ENCODE assay signal across 1 cellular context in genomic region chr10:1597370-1598146, GRCh38.
TF ChIP-seq lines count a peak whose summit lies in the region.

No MANE protein-coding gene starts in this region.

TF ChIP-seq in HepG2, 621 proteins besides CTCF, POLR2A, EP300 and RAD21 (continued from another document):
- TF ChIP-seq, protein P1, sequence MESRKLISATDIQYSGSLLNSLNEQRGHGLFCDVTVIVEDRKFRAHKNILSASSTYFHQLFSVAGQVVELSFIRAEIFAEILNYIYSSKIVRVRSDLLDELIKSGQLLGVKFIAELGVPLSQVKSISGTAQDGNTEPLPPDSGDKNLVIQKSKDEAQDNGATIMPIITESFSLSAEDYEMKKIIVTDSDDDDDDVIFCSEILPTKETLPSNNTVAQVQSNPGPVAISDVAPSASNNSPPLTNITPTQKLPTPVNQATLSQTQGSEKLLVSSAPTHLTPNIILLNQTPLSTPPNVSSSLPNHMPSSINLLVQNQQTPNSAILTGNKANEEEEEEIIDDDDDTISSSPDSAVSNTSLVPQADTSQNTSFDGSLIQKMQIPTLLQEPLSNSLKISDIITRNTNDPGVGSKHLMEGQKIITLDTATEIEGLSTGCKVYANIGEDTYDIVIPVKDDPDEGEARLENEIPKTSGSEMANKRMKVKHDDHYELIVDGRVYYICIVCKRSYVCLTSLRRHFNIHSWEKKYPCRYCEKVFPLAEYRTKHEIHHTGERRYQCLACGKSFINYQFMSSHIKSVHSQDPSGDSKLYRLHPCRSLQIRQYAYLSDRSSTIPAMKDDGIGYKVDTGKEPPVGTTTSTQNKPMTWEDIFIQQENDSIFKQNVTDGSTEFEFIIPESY (CRISPR knock-in tag; IDR thresholded peaks at IDR 0.05) = no peak
